In genomic region chr19:15864824-15865223, GRCh38 we compare ENCODE assay signal across 18 cellular contexts. TPM values are rescaled to one million over a fixed set of nuclear protein-coding genes. Genes with fewer than 3 reads are reported as not detected.
DNase-seq lines count a peak whose midpoint lies in the region; ATAC-seq, FAIRE-seq and TF ChIP-seq lines count a peak whose summit lies in the region.
"Had no signal": no experiment of that assay in that cellular context is flagged by ENCODE, and none has a peak within 500 bp of the region (broad histone marks: within the 10 kb centered on the region; RNA-seq: fewer than 3 reads in every experiment).

No MANE protein-coding gene starts in this region.

- peaks cover 8 to 93% (median 87%) of the 10 kb centered on the region in 10 experiments; a peak in 19 of 20 replicates for H3K4me1 ChIP-seq in BLaER1 treated with 17β-estradiol and CSF1 and Interleukin-3, amounts not matched to agents 10 nM and 100 nM
- H3K4me1 ChIP-seq in HCT116 (ENCODE audit: control insufficient read depth in 1 of 2, insufficient read depth in 2 of 2, low read length in 2 of 2), result peaks cover 30 to 59% of the 10 kb centered on the region in 2 experiments
- peaks cover 9 to 22% of the 10 kb centered on the region in 2 experiments for H3K4me1 ChIP-seq in K562 (replicated peaks in 1 of 2; ENCODE audit: control insufficient read depth in 2 of 2, insufficient read depth in 2 of 2, low read length in 2 of 2)
- no peaks in the 10 kb centered on the region for H3K4me1 ChIP-seq in tibial artery
- H3K4me1 ChIP-seq: A549, BE2C had no signal

- peak overlapping the region in 8 of 11 experiments; percentile 12 to 92 (median 40); a peak in 13 of 22 replicates for H3K27ac ChIP-seq in BLaER1 treated with 17β-estradiol and CSF1 and Interleukin-3, amounts not matched to agents 10 nM and 100 nM
- H3K27ac ChIP-seq in HCT116 (ENCODE audit: low read depth, low read length), result no peak overlapping the region
- no peak overlapping the region for H3K27ac ChIP-seq in K562 (ENCODE audit: extremely low read depth, low read depth, low read length)
- no peak overlapping the region for H3K27ac ChIP-seq in tibial artery
- H3K27ac ChIP-seq: A549 had no signal

- H3K36me3 ChIP-seq in BLaER1 treated with 17β-estradiol and CSF1 and Interleukin-3, amounts not matched to agents 10 nM and 100 nM, result no peaks in the 10 kb centered on the region
- H3K36me3 ChIP-seq in HCT116 (ENCODE audit: control insufficient read depth in 1 of 2, insufficient read depth in 2 of 2, low read length in 2 of 2), result no peaks in the 10 kb centered on the region
- H3K36me3 ChIP-seq in K562 (ENCODE audit: control insufficient read depth, insufficient read depth, low read length), result no peaks in the 10 kb centered on the region
- no peaks in the 10 kb centered on the region for H3K36me3 ChIP-seq in tibial artery
- H3K36me3 ChIP-seq: BE2C had no signal

- no peak for TF ChIP-seq POLR2A in HCT116 (IDR thresholded peaks at IDR 0.05; ENCODE audit: borderline replicate concordance, extremely low read depth, insufficient read depth, insufficient read length)
- TF ChIP-seq POLR2A in K562 (conservative IDR thresholded peaks at IDR 0.05), result no peak

- H3K79me2 ChIP-seq in HCT116 (ENCODE audit: insufficient read depth, low read length) (peaks cover 28% of the 10 kb centered on the region), K562 (ENCODE audit: control insufficient read depth, insufficient read depth, low read length) (no peaks in the 10 kb centered on the region)

- peak overlapping the region in 9 of 11 experiments; percentile 5 to 54 (median 48); a peak in 16 of 22 replicates for H3K4me2 ChIP-seq in BLaER1 treated with 17β-estradiol and CSF1 and Interleukin-3, amounts not matched to agents 10 nM and 100 nM
- H3K4me2 ChIP-seq in HCT116 (ENCODE audit: low read length), result peak overlapping the region; percentile 94; the same call in 1 of the 2 replicates
- H3K4me2 ChIP-seq in K562 (ENCODE audit: insufficient read depth, low read length), result peak overlapping the region; percentile 4; the same call in 1 of the 2 replicates
- H3K4me2 ChIP-seq: A549, GM23338 had no signal

- H4K20me1 ChIP-seq in BLaER1 treated with 17β-estradiol and CSF1 and Interleukin-3, amounts not matched to agents 10 nM and 100 nM, result no peaks in the 10 kb centered on the region
- H4K20me1 ChIP-seq in HCT116 (ENCODE audit: insufficient read depth), result no peaks in the 10 kb centered on the region
- no peaks in the 10 kb centered on the region for H4K20me1 ChIP-seq in K562 (replicated peaks; ENCODE audit: control insufficient read depth, insufficient read depth, low read length)

- in situ Hi-C loops in K562 (cut with MboI), result no loop called here

- H3K9me1 ChIP-seq in K562 (ENCODE audit: control insufficient read depth, insufficient read depth, low read length), result no peaks in the 10 kb centered on the region

- POLR2A ChIA-PET in HCT116 (lab: Charles Lee) (interaction anchor here (2.7 kb wide), 1 partner anchor 27 kb away, joined by 19 read pairs; no protein-coding TSS in a partner anchor), K562 (lab: Yijun Ruan, JAX) (interaction anchor here (1.0 kb wide), 2 partner anchors 17 to 23 kb away, joined by 4 to 5 read pairs; no protein-coding TSS in a partner anchor)

- H3K4me3 ChIP-seq in BLaER1 treated with 17β-estradiol and CSF1 and Interleukin-3, amounts not matched to agents 10 nM and 100 nM, result no peak overlapping the region
- H3K4me3 ChIP-seq in HCT116 (replicated peaks in 1 of 2; ENCODE audit: low read depth in 1 of 2, low read length in 2 of 2) (no peak overlapping the region), K562 (no peak overlapping the region), tibial artery (no peak overlapping the region)
- H3K4me3 ChIP-seq: A549, GM12878, GM23338 had no signal

- no peak for TF ChIP-seq CTCF in HCT116 (IDR thresholded peaks at IDR 0.05 in 2 of 3, conservative IDR thresholded peaks at IDR 0.05 in 1 of 3; ENCODE audit: borderline replicate concordance in 1 of 3, insufficient read depth in 1 of 3, low read depth in 2 of 3, low read length in 2 of 3)
- TF ChIP-seq CTCF in K562 (IDR thresholded peaks at IDR 0.05 in 2 of 3, conservative IDR thresholded peaks at IDR 0.05 in 1 of 3; ENCODE audit: insufficient read depth in 2 of 3, low read depth in 1 of 3, low read length in 3 of 3), result no peak
- no peak for TF ChIP-seq CTCF in tibial artery (IDR thresholded peaks at IDR 0.05)

- TF ChIP-seq RAD21 in HCT116 (IDR thresholded peaks at IDR 0.05; ENCODE audit: low read depth) (no peak), K562 (CRISPR knock-in tag; conservative IDR thresholded peaks at IDR 0.05 in 1 of 2, IDR thresholded peaks at IDR 0.05 in 1 of 2) (no peak)

- ATAC-seq in HCT116, result no peak
- peak; percentile 35; the same call in 1 of the 3 replicates for ATAC-seq in K562
- ATAC-seq: A549, GM12878, GM23338 had no signal

- intact Hi-C loops in HCT116 (cut with micrococcal nuclease) (no loop called here), K562 (cut with micrococcal nuclease) (loop anchor here (10.0 kb wide), 1 partner anchor 230 kb away; no protein-coding TSS in a partner anchor), posterior cingulate gyrus (cut with DNase I) (no loop called here), tibial artery (cut with DNase I; ENCODE audit: low total_unique reads) (no loop called here)

- H3K27me3 ChIP-seq in BLaER1 treated with 17β-estradiol and CSF1 and Interleukin-3, amounts not matched to agents 10 nM and 100 nM, result no peaks in the 10 kb centered on the region
- no peaks in the 10 kb centered on the region for H3K27me3 ChIP-seq in HCT116 (ENCODE audit: insufficient read depth, low read length)
- H3K27me3 ChIP-seq in K562 (ENCODE audit: control insufficient read depth in 2 of 2, insufficient read depth in 2 of 2, low read length in 2 of 2), result no peaks in the 10 kb centered on the region
- peaks cover 0 to 29% of the 10 kb centered on the region in 2 donors for H3K27me3 ChIP-seq in tibial artery
- H3K27me3 ChIP-seq: BE2C had no signal

- H3K9ac ChIP-seq in BLaER1 treated with 17β-estradiol and CSF1 and Interleukin-3, amounts not matched to agents 10 nM and 100 nM, result peak overlapping the region in 4 of 11 experiments; percentile 4 to 63 (median 37); a peak in 3 of 22 replicates
- peak overlapping the region; percentile 19; the same call in 1 of the 2 replicates for H3K9ac ChIP-seq in HCT116 (ENCODE audit: low read length)
- no peak overlapping the region; a peak in 1 of 4 replicates for H3K9ac ChIP-seq in K562 (ENCODE audit: insufficient read depth in 1 of 2, low read depth in 2 of 2, low read length in 2 of 2)

- no peak for TF ChIP-seq EP300 in K562 (IDR thresholded peaks at IDR 0.05; ENCODE audit: low read length)

- no peak overlapping the region for H2AFZ ChIP-seq in HCT116 (ENCODE audit: low read depth, low read length, poor library complexity, severe bottlenecking)
- H2AFZ ChIP-seq in K562 (ENCODE audit: low read depth, low read length), result peak overlapping the region; percentile 22
- H2AFZ ChIP-seq: GM23338 had no signal

- 13% methylated on average over 5 of the region's 5 CpGs for WGBS in K562 (ENCODE audit: insufficient coverage, low coverage, missing lambda C conversion rate)

- no peaks in the 10 kb centered on the region for H3K9me2 ChIP-seq in HCT116 (ENCODE audit: insufficient read depth)

- RAD21 ChIA-PET in HCT116 (lab: Charles Lee; ENCODE audit: low non-redundant PET in 1 of 2, low total read pairs in 2 of 2, uncharacterized antibody in 2 of 2, unreplicated experiment in 2 of 2), result no interaction called here

- peaks cover 0 to 6% (median 0%) of the 10 kb centered on the region in 11 experiments; a peak in 1 of 22 replicates for H3K9me3 ChIP-seq in BLaER1 treated with 17β-estradiol and CSF1 and Interleukin-3, amounts not matched to agents 10 nM and 100 nM (replicated peaks in 1 of 11)
- no peaks in the 10 kb centered on the region for H3K9me3 ChIP-seq in HCT116 (ENCODE audit: control insufficient read depth in 1 of 2, insufficient read depth in 1 of 2, low read depth in 1 of 2, low read length in 2 of 2)
- H3K9me3 ChIP-seq in K562 (replicated peaks; ENCODE audit: control insufficient read depth, insufficient read depth, low read depth, low read length), result no peaks in the 10 kb centered on the region
- no peaks in the 10 kb centered on the region for H3K9me3 ChIP-seq in tibial artery
- H3K9me3 ChIP-seq: A549, BE2C had no signal

- CTCF ChIA-PET in HCT116 (lab: Charles Lee) (no interaction called here), K562 (lab: Yijun Ruan, JAX; ENCODE audit: low intra/inter-chr PET ratio) (no interaction called here)

- no peak for DNase-seq in HCT116 (ENCODE audit: low read depth, low spot score)
- peak; percentile 55 for DNase-seq in RCC 7860 (ENCODE audit: low spot score)
- peak in 1 of 4 experiments; percentile 32 for DNase-seq in K562 (ENCODE audit: extremely low read depth in 1 of 4, low spot score in 3 of 4)
- no peak for DNase-seq in posterior cingulate gyrus
- DNase-seq in tibial artery, result no peak
- DNase-seq in 8988T, result no peak
- DNase-seq: BE2C; CD8-positive, alpha-beta memory T cell; H7; IMR-90 had no signal

- BruUV-seq in HCT116 (replicated peaks; lab: Mats Ljungman, UMichigan) (no TSS peak), K562 (replicated peaks; lab: Mats Ljungman, UMichigan) (no TSS peak)

- FAIRE-seq in RCC 7860 (lab: Jason Lieb, UNC) (no peak), K562 (lab: Jason Lieb, UNC) (no peak)
- FAIRE-seq: A549, GM12878, GM18507 had no signal

RNA-seq across cellular contexts. Expression of gene CYP4F2, which starts 33.0 kb away (rescaled TPM):
- total RNA-seq in HCT116 (2021; ENCODE audit: unreplicated experiment) (1.1 TPM), K562 (2014; rRNA removed) (0.32 and 1.8 TPM in 2 replicates), K562 (2014; rRNA removed; fragmentation: Illumina TruSeq; extraction: Trizol) (0.11 TPM in 1 of 2 replicates, not detected in the other), K562 (2015; rRNA removed; fragmentation: Illumina TruSeq; extraction: Trizol) (0.22 TPM in 1 of 2 replicates, not detected in the other), K562 (2021) (0.22 and 0.51 TPM in 2 replicates)
- polyA plus RNA-seq in HCT116 (2012), result 1.4 and 1.5 TPM in 2 replicates
- 0.39 and 1.8 TPM in 2 replicates for total RNA-seq in K562 (2011; cell fraction: chromatin; rRNA removed; ENCODE audit: low replicate concordance)
- 0.17 and 0.79 TPM in 2 replicates for total RNA-seq in K562 (2011; cell fraction: nucleolus; rRNA removed)
- 0.59 and 0.69 TPM in 2 replicates for total RNA-seq in K562 (2011; cell fraction: nucleoplasm; rRNA removed)
- polyA plus RNA-seq in K562 (2011; rRNA removed) (0.26 and 0.56 TPM in 2 replicates), K562 (2014; fragmentation: Illumina TruSeq; extraction: Trizol) (0.10 and 0.15 TPM in 2 replicates), K562 (2014; fragmentation: Nextera tagmentation; extraction: Ambion mirVana) (not detected), K562 (2014; rRNA removed) (0.37 and 0.82 TPM in 2 replicates)
- 0.18 and 0.31 TPM in 2 replicates for polyA plus RNA-seq in K562 (2011; cell fraction: cytosol; rRNA removed)
- polyA plus RNA-seq in K562 (2011; cell fraction: nucleus; rRNA removed), result 3.2 and 4.6 TPM in 2 replicates
- polyA plus RNA-seq in K562 (2012), result 0.36 and 1.7 TPM in 2 replicates
- polyA minus RNA-seq in K562 (2011; rRNA and poly(A)+ RNA removed), result not detected in 2 replicates
- polyA minus RNA-seq in K562 (2011; cell fraction: cytosol; rRNA and poly(A)+ RNA removed), result not detected in 2 replicates
- 0.67 and 1.1 TPM in 2 replicates for polyA minus RNA-seq in K562 (2011; cell fraction: nucleus; rRNA and poly(A)+ RNA removed)
- total RNA-seq: CD8-positive, alpha-beta memory T cell; Daoy; GM23338; H7; HT-29; IMR-90 had no signal
- polyA plus RNA-seq: AG04450; CD8-positive, alpha-beta memory T cell; GM23338; IMR-90 had no signal

RNA-seq across cellular contexts. Expression of gene OR10H1, which starts 49.4 kb away (rescaled TPM):
- total RNA-seq in HCT116 (2021; ENCODE audit: unreplicated experiment), result 0.17 TPM
- polyA plus RNA-seq in HCT116 (2012), result 0.42 and 0.52 TPM in 2 replicates
- not detected in 2 replicates for total RNA-seq in K562 (2011; cell fraction: chromatin; rRNA removed; ENCODE audit: low replicate concordance)
- not detected in 2 replicates for total RNA-seq in K562 (2011; cell fraction: nucleolus; rRNA removed)
- not detected in 2 replicates for total RNA-seq in K562 (2011; cell fraction: nucleoplasm; rRNA removed)
- total RNA-seq in K562 (2014; rRNA removed), result not detected in 2 replicates
- total RNA-seq in K562 (2014; rRNA removed; fragmentation: Illumina TruSeq; extraction: Trizol), result not detected in 2 replicates
- not detected in 2 replicates for total RNA-seq in K562 (2015; rRNA removed; fragmentation: Illumina TruSeq; extraction: Trizol)
- total RNA-seq in K562 (2021), result not detected in 2 replicates
- polyA plus RNA-seq in K562 (2011; rRNA removed), result not detected in 2 replicates
- not detected in 2 replicates for polyA plus RNA-seq in K562 (2011; cell fraction: cytosol; rRNA removed)
- not detected in 2 replicates for polyA plus RNA-seq in K562 (2011; cell fraction: nucleus; rRNA removed)
- not detected in 2 replicates for polyA plus RNA-seq in K562 (2012)
- polyA plus RNA-seq in K562 (2014; fragmentation: Illumina TruSeq; extraction: Trizol), result not detected in 2 replicates
- not detected for polyA plus RNA-seq in K562 (2014; fragmentation: Nextera tagmentation; extraction: Ambion mirVana)
- not detected in 2 replicates for polyA plus RNA-seq in K562 (2014; rRNA removed)
- not detected in 2 replicates for polyA minus RNA-seq in K562 (2011; rRNA and poly(A)+ RNA removed)
- not detected in 2 replicates for polyA minus RNA-seq in K562 (2011; cell fraction: cytosol; rRNA and poly(A)+ RNA removed)
- not detected in 2 replicates for polyA minus RNA-seq in K562 (2011; cell fraction: nucleus; rRNA and poly(A)+ RNA removed)
- total RNA-seq: CD8-positive, alpha-beta memory T cell; Daoy; GM12878; GM23338; H7; HT-29; IMR-90 had no signal
- polyA plus RNA-seq: A549; AG04450; CD8-positive, alpha-beta memory T cell; GM12878; GM23338; IMR-90 had no signal

Comparison
In these comparisons a context has a peak if more than half of its experiments do, and no peak if none do; other contexts are left out.
1. H3K27ac ChIP-seq: peak in BLaER1 treated with 17β-estradiol and CSF1 and Interleukin-3, amounts not matched to agents 10 nM and 100 nM (8 of 11); none in HCT116 (single experiment), K562 (single experiment) and tibial artery (0 of 2).
2. H3K4me2 ChIP-seq: peak in every context shown above with its lines; median percentile 94 in HCT116; 48 in BLaER1 treated with 17β-estradiol and CSF1 and Interleukin-3, amounts not matched to agents 10 nM and 100 nM; 4 in K562.